ENCODE assay signal across 24 cellular contexts in genomic region chr3:196320110-196320509, GRCh38. TPM values are rescaled to one million over a fixed set of nuclear protein-coding genes. Genes with fewer than 3 reads are reported as not detected.
A peak's percentile ranks its signal among the peaks of the same experiment; 100 is the strongest.
DNase-seq lines count a peak whose midpoint lies in the region; ATAC-seq, FAIRE-seq and TF ChIP-seq lines count a peak whose summit lies in the region.
"Had no signal": no experiment of that assay in that cellular context is flagged by ENCODE, and none has a peak within 500 bp of the region (broad histone marks: within the 10 kb centered on the region; RNA-seq: fewer than 3 reads in every experiment).

No MANE protein-coding gene starts in this region.

- TF ChIP-seq CTCF in HEK293 (tag by site-specific recombination; IDR thresholded peaks at IDR 0.05) = no peak
- TF ChIP-seq CTCF in astrocyte (IDR thresholded peaks at IDR 0.05; ENCODE audit: insufficient read depth, low read depth, low read length) = no peak
- TF ChIP-seq CTCF in lower leg skin (IDR thresholded peaks at IDR 0.05) = no peak

- no peaks in the 10 kb centered on the region for H4K20me1 ChIP-seq in astrocyte (ENCODE audit: insufficient read depth, low read length)

- H3K36me3 Mint-ChIP-seq in astrocyte (ENCODE audit: low read depth, unreplicated experiment) (no peaks in the 10 kb centered on the region), immature natural killer cell (peaks cover 0 to 3% (median 0%) of the 10 kb centered on the region in 3 donors)
- H3K36me3 Mint-ChIP-seq: naive thymus-derived CD8-positive, alpha-beta T cell had no signal

- peaks cover 0 to 5% of the 10 kb centered on the region in 2 experiments; a peak in 1 of 3 replicates for H3K36me3 ChIP-seq in HEK293 (ENCODE audit: control insufficient read depth in 2 of 2, insufficient read depth in 1 of 2, low read length in 2 of 2)
- H3K36me3 ChIP-seq in astrocyte (ENCODE audit: insufficient read depth, low read length) = no peaks in the 10 kb centered on the region
- H3K36me3 ChIP-seq: gastrocnemius medialis, SJCRH30 had no signal

- H3K4me3 ChIP-seq in HEK293 (ENCODE audit: low read depth, low read length) = no peak overlapping the region
- H3K4me3 ChIP-seq in astrocyte (ENCODE audit: insufficient read depth, low read depth, low read length) = no peak overlapping the region
- H3K4me3 ChIP-seq in lower leg skin (ENCODE audit: low read depth, poor library complexity, severe bottlenecking) = no peak overlapping the region
- H3K4me3 ChIP-seq: gastrocnemius medialis, lung, SJCRH30 had no signal

- H3K27me3 Mint-ChIP-seq in astrocyte (ENCODE audit: low read depth, unreplicated experiment) (peaks cover 6% of the 10 kb centered on the region), immature natural killer cell (ENCODE audit: low read depth in 3 of 3) (peaks cover 13 to 23% (median 16%) of the 10 kb centered on the region in 3 donors)
- H3K27me3 Mint-ChIP-seq: activated CD4-positive, alpha-beta T cell treated with anti-CD3 and anti-CD28 coated beads for 36 hours; activated naive CD8-positive, alpha-beta T cell treated with anti-CD3 and anti-CD28 coated beads, Interleukin-2, amount 10 ng/mL, durations not matched to agents 7 days and 5 days; naive thymus-derived CD8-positive, alpha-beta T cell had no signal

- peak overlapping the region; percentile 69 for H2AFZ ChIP-seq in astrocyte (ENCODE audit: low read depth, low read length)

- H3K9me3 Mint-ChIP-seq in astrocyte (ENCODE audit: unreplicated experiment) = peaks cover 1% of the 10 kb centered on the region
- H3K9me3 Mint-ChIP-seq in immature natural killer cell = no peaks in the 10 kb centered on the region
- H3K9me3 Mint-ChIP-seq: activated naive CD8-positive, alpha-beta T cell treated with anti-CD3 and anti-CD28 coated beads, Interleukin-2, amount 10 ng/mL, durations not matched to agents 7 days and 5 days; naive thymus-derived CD8-positive, alpha-beta T cell had no signal

- POLR2A ChIA-PET in HEK293 (lab: Yijun Ruan, JAX) = no interaction called here

- H3K27ac Mint-ChIP-seq in astrocyte (ENCODE audit: unreplicated experiment) = no peak overlapping the region
- H3K27ac Mint-ChIP-seq in immature natural killer cell = peak overlapping the region in 2 of 6 donors; percentile 17 to 40
- H3K27ac Mint-ChIP-seq: activated CD4-positive, alpha-beta T cell treated with anti-CD3 and anti-CD28 coated beads for 36 hours had no signal

- no peak overlapping the region for H3K4me2 ChIP-seq in astrocyte (ENCODE audit: low read length)
- H3K4me2 ChIP-seq: KMS-11 had no signal

- H3K27ac ChIP-seq in HEK293 (ENCODE audit: extremely low read depth, low read depth, low read length) (no peak overlapping the region), astrocyte (ENCODE audit: low read depth, low read length) (no peak overlapping the region)
- H3K27ac ChIP-seq: 22Rv1, C4-2B, gastrocnemius medialis, KMS-11, SJCRH30 had no signal

- no peaks in the 10 kb centered on the region for H3K27me3 ChIP-seq in astrocyte (ENCODE audit: insufficient read depth, low read length)
- H3K27me3 ChIP-seq: gastrocnemius medialis, SJCRH30 had no signal

- H3K4me1 Mint-ChIP-seq in astrocyte (ENCODE audit: low read depth, unreplicated experiment) (no peaks in the 10 kb centered on the region), immature natural killer cell (peaks cover 6 to 13% of the 10 kb centered on the region in 2 donors)

- intact Hi-C loops in lower leg skin (cut with DNase I; ENCODE audit: low total_unique reads) = no loop called here

- H3K79me2 ChIP-seq in astrocyte (ENCODE audit: insufficient read depth, low read length) = peaks cover 9% of the 10 kb centered on the region

- H3K4me1 ChIP-seq in HEK293 (ENCODE audit: control insufficient read depth, insufficient read depth, low read length) (no peaks in the 10 kb centered on the region), astrocyte (ENCODE audit: insufficient read depth, low read length) (peaks cover 8% of the 10 kb centered on the region)

- 54 to 68% methylated on average over 4 of the region's 4 CpGs for WGBS in lower leg skin, 2 donors

- H3K9me3 ChIP-seq in HEK293 (ENCODE audit: control insufficient read depth, insufficient read depth, low read depth, low read length) (no peaks in the 10 kb centered on the region), astrocyte (ENCODE audit: insufficient read depth, low read depth, low read length) (no peaks in the 10 kb centered on the region)
- H3K9me3 ChIP-seq: gastrocnemius medialis, SJCRH30 had no signal

- no peak for TF ChIP-seq POLR2A in lower leg skin (IDR thresholded peaks at IDR 0.05)

- H3K4me3 Mint-ChIP-seq in astrocyte (ENCODE audit: unreplicated experiment) (no peak overlapping the region), immature natural killer cell (peak overlapping the region in 4 of 5 donors; percentile 32 to 70 (median 45))

- no peak for FAIRE-seq in astrocyte (lab: Jason Lieb, UNC)

- DNase-seq in DMS 273 (lab: John Stamatoyannopoulos, UW; ENCODE audit: unreplicated experiment) (peak; percentile 57), DMS 273 treated with DMSO at 0.1 percent for 48 hours (lab: John Stamatoyannopoulos, UW) (no peak), astrocyte (ENCODE audit: low read depth) (no peak), immature natural killer cell (no peak), GM19238 (ENCODE audit: insufficient read length, low spot score) (no peak), lower leg skin (ENCODE audit: low spot score in 2 of 2) (no peak)
- DNase-seq: activated CD4-positive, alpha-beta T cell treated with anti-CD3 and anti-CD28 coated beads for 36 hours; activated naive CD8-positive, alpha-beta T cell treated with anti-CD3 and anti-CD28 coated beads, Interleukin-2, amount 10 ng/mL, durations not matched to agents 7 days and 5 days; effector CD4-positive, alpha-beta T cell; gastrocnemius medialis; naive thymus-derived CD8-positive, alpha-beta T cell; NCI-H1092 treated with DMSO at 0.1 percent for 48 hours; stimulated activated CD4-positive, alpha-beta T cell treated with anti-CD3 and anti-CD28 coated beads, Interleukin-12 subunit alpha, Interleukin-12 subunit beta, amount 100 ng/mL, for 4 hours; stimulated activated naive CD4-positive, alpha-beta T cell treated with Interleukin-2 at 50 U/mL for 16 hours had no signal

- no peak for ATAC-seq in HG03039 (IDR thresholded peaks at IDR 0.05; ENCODE audit: unreplicated experiment)
- ATAC-seq: activated CD4-positive, alpha-beta T cell treated with anti-CD3 and anti-CD28 coated beads for 36 hours; gastrocnemius medialis; naive thymus-derived CD8-positive, alpha-beta T cell had no signal

- CTCF ChIA-PET in HEK293 (lab: Yijun Ruan, JAX) = no interaction called here

- no peak overlapping the region for H3K9ac ChIP-seq in astrocyte (ENCODE audit: low read length)
- H3K9ac ChIP-seq: KMS-11 had no signal

TF ChIP-seq in HEK293, 187 proteins besides CTCF, POLR2A, EP300 and RAD21:
- no peak for TF ChIP-seq GFI1B (tag by site-specific recombination; IDR thresholded peaks at IDR 0.05)
- TF ChIP-seq ZNF350 (tag by site-specific recombination; IDR thresholded peaks at IDR 0.05) = no peak
- no peak for TF ChIP-seq ZFHX2 (tag by site-specific recombination; conservative IDR thresholded peaks at IDR 0.05)
- no peak for TF ChIP-seq ZNF571 (tag by site-specific recombination; IDR thresholded peaks at IDR 0.05)
- no peak for TF ChIP-seq ZNF239 (tag by site-specific recombination; IDR thresholded peaks at IDR 0.05)
- no peak for TF ChIP-seq GLI2 (tag by site-specific recombination; IDR thresholded peaks at IDR 0.05; ENCODE audit: borderline replicate concordance, low read depth)
- peak; percentile 62 for TF ChIP-seq ZNF341 (tag by site-specific recombination; IDR thresholded peaks at IDR 0.05; ENCODE audit: low read depth)
TF ChIP-seq in HEK293: peak in this region for 1.

RNA-seq across cellular contexts. Expression of gene DYNLT2B, which starts 2.1 kb away (rescaled TPM):
- 10.9 and 13.0 TPM in 2 replicates for total RNA-seq in astrocyte
- 10 to 100 TPM; 15.6 to 17.8 (median 16.8) TPM for polyA plus RNA-seq in immature natural killer cell
- 1 to 10 TPM; 7.6 to 9.1 (median 8.4) TPM for total RNA-seq in lower leg skin

RNA-seq across cellular contexts. Expression of gene TM4SF19, which starts 18.1 kb away (rescaled TPM):
- total RNA-seq in astrocyte = 0.27 TPM in 1 of 2 replicates, not detected in the other
- 10 to 100 TPM in 1 of 3 donors, 1 to 10 TPM in 1, under 1 TPM in 1; 0.84 to 10.5 (median 5.1) TPM for polyA plus RNA-seq in immature natural killer cell
- 1 to 10 TPM in 2 of 4 donors, not detected in 2; 1.1 to 6.1 TPM for total RNA-seq in lower leg skin
- total RNA-seq: activated CD4-positive, alpha-beta T cell treated with anti-CD3 and anti-CD28 coated beads for 36 hours; cardiac septum; pulmonary artery endothelial cell; T-helper 2 cell treated with Interferon-gamma antibody and Interleukin-4, amounts not matched to agents 100 ng/mL and 5 ng/mL, for 36 hours had no signal

RNA-seq across cellular contexts. Expression of gene PCYT1A, which starts 32.6 kb away (rescaled TPM):
- total RNA-seq in astrocyte (87.3 and 92.6 TPM in 2 replicates), lower leg skin (100 to 1,000 TPM in 3 of 4 donors, 10 to 100 TPM in 1; 96.2 to 144 (median 110) TPM)
- polyA plus RNA-seq in immature natural killer cell = 10 to 100 TPM; 19.4 to 38.3 (median 32.0) TPM
